ENCODE assay signal across 24 cellular contexts in genomic region chr10:96843823-96844222, GRCh38.
"Had no signal": no experiment of that assay in that cellular context is flagged by ENCODE, and none has a peak within 500 bp of the region (broad histone marks: within the 10 kb centered on the region; RNA-seq: fewer than 3 reads in every experiment).

No MANE protein-coding gene starts in this region.

- H3K4me3 ChIP-seq: hepatocyte, left lung, testis, vagina had no signal

- DNase-seq: activated CD8-positive, alpha-beta memory T cell treated with anti-CD3 and anti-CD28 coated beads for 24 hours; activated CD8-positive, alpha-beta memory T cell treated with anti-CD3 and anti-CD28 coated beads, Interleukin-2, amount 50 U/mL, for 4 hours; activated T-cell treated with anti-CD3 and anti-CD28 coated beads, Interleukin-2, amount 50 U/mL, for 24 hours; aorta; central memory CD4-positive, alpha-beta T cell; effector memory CD4-positive, alpha-beta T cell; glutamatergic neuron; immature natural killer cell; left lung; nephron progenitor cell; nucleus accumbens; posterior cingulate gyrus; small intestine; stimulated activated CD4-positive, alpha-beta T cell treated with anti-CD3 and anti-CD28 coated beads, Interleukin-15, amount 100 ng/mL, for 24 hours; stimulated activated naive B cell treated with anti-CD40 and anti-IgM and Interleukin-4, amounts not matched to agents 10 μg/mL and 1 μg/mL and 100 μg/mL, for 72 hours; testis had no signal

- H3K27ac ChIP-seq: left lung, testis, vagina had no signal

- H3K4me3 Mint-ChIP-seq: activated T-cell treated with anti-CD3 and anti-CD28 coated beads, Interleukin-2, amount 50 U/mL, for 24 hours; activated T-helper 17 cell treated with anti-CD3 and anti-CD28 coated beads, Interleukin-2, amount 50 U/mL, for 72 hours; mesothelial cell of epicardium; nephron progenitor cell had no signal

- ATAC-seq: activated naive CD4-positive, alpha-beta T cell treated with anti-CD3 and anti-CD28 coated beads, Interleukin-2, amount 50 U/mL, for 72 hours; activated T-helper 17 cell treated with anti-CD3 and anti-CD28 coated beads, Interleukin-2, amount 50 U/mL, for 72 hours; esophagus mucosa; left lung; sciatic nerve; stimulated activated naive B cell treated with anti-CD40 and anti-IgM and Interleukin-4, amounts not matched to agents 10 μg/mL and 1 μg/mL and 100 μg/mL, for 72 hours had no signal

- H3K36me3 Mint-ChIP-seq: immature natural killer cell had no signal

- H3K36me3 ChIP-seq: left lung, vagina had no signal

- H3K27me3 Mint-ChIP-seq: activated T-cell treated with anti-CD3 and anti-CD28 coated beads, Interleukin-2, amount 50 U/mL, for 24 hours; activated T-helper 17 cell treated with anti-CD3 and anti-CD28 coated beads, Interleukin-2, amount 50 U/mL, for 72 hours; stimulated activated naive B cell treated with anti-CD40 and anti-IgM and Interleukin-4, amounts not matched to agents 10 μg/mL and 1 μg/mL and 100 μg/mL, for 72 hours; type B pancreatic cell had no signal

- H3K9me3 ChIP-seq: left lung, testis, vagina had no signal

- H3K27me3 ChIP-seq: hepatocyte, left lung, testis, vagina had no signal

- H3K27ac Mint-ChIP-seq: type B pancreatic cell had no signal

- H3K9me3 Mint-ChIP-seq: activated naive CD4-positive, alpha-beta T cell treated with anti-CD3 and anti-CD28 coated beads, Interleukin-2, amount 50 U/mL, for 72 hours; activated T-cell treated with anti-CD3 and anti-CD28 coated beads, Interleukin-2, amount 50 U/mL, for 24 hours; activated T-helper 17 cell treated with anti-CD3 and anti-CD28 coated beads, Interleukin-2, amount 50 U/mL, for 72 hours; immature natural killer cell; mesothelial cell of epicardium; stimulated activated naive B cell treated with anti-CD40 and anti-IgM and Interleukin-4, amounts not matched to agents 10 μg/mL and 1 μg/mL and 100 μg/mL, for 72 hours; type B pancreatic cell had no signal
